ENCODE assay signal across 18 cellular contexts in genomic region chr5:132826424-132827082, GRCh38. TPM values are rescaled to one million over a fixed set of nuclear protein-coding genes. Genes with fewer than 3 reads are reported as not detected.
DNase-seq lines count a peak whose midpoint lies in the region; ATAC-seq and TF ChIP-seq lines count a peak whose summit lies in the region.
"Had no signal": no experiment of that assay in that cellular context is flagged by ENCODE, and none has a peak within 500 bp of the region (broad histone marks: within the 10 kb centered on the region; RNA-seq: fewer than 3 reads in every experiment).

No MANE protein-coding gene starts in this region.

- DNase-seq in activated naive CD4-positive, alpha-beta T cell treated with anti-CD3 and anti-CD28 coated beads for 36 hours, result no peak
- DNase-seq in lower lobe of right lung (no peak), type B pancreatic cell (ENCODE audit: extremely low spot score, unreplicated experiment) (no peak), aorta (no peak), kidney glomerular epithelial cell (lab: John Stamatoyannopoulos, UW) (no peak)
- DNase-seq in effector CD4-positive, alpha-beta T cell, result no peak
- DNase-seq: activated CD4-positive, alpha-beta T cell treated with anti-CD3 and anti-CD28 coated beads, Interleukin-2, amount 50 U/mL, for 1 hour; activated gamma-delta T cell treated with Interleukin-2 at 50 U/mL for 16 hours; Calu3; GOT3; NCI-H1930; NCI-H526; nucleus accumbens; small intestine had no signal

- peak overlapping the region; percentile 25 for H3K27ac Mint-ChIP-seq in activated naive CD4-positive, alpha-beta T cell treated with anti-CD3 and anti-CD28 coated beads, Interleukin-2, amount 50 U/mL, for 24 hours
- H3K27ac Mint-ChIP-seq in activated naive CD4-positive, alpha-beta T cell treated with anti-CD3 and anti-CD28 coated beads for 36 hours, result no peak overlapping the region
- H3K27ac Mint-ChIP-seq in type B pancreatic cell, result no peak overlapping the region

- H3K4me3 Mint-ChIP-seq in activated naive CD4-positive, alpha-beta T cell treated with anti-CD3 and anti-CD28 coated beads, Interleukin-2, amount 50 U/mL, for 24 hours, result peak overlapping the region; percentile 33
- no peak overlapping the region for H3K4me3 Mint-ChIP-seq in activated naive CD4-positive, alpha-beta T cell treated with anti-CD3 and anti-CD28 coated beads for 36 hours
- peak overlapping the region; percentile 34 for H3K4me3 Mint-ChIP-seq in type B pancreatic cell

- H3K27ac ChIP-seq in angular gyrus (ENCODE audit: low read depth, low read length) (peak overlapping the region; percentile 99), lower lobe of right lung (peak overlapping the region; percentile 54), aorta (ENCODE audit: low read depth in 1 of 2, low read length in 2 of 2) (no peak overlapping the region)
- H3K27ac ChIP-seq: cardiac muscle cell had no signal

- intact Hi-C loops in activated naive CD4-positive, alpha-beta T cell treated with anti-CD3 and anti-CD28 coated beads for 36 hours (cut with micrococcal nuclease), result no loop called here
- intact Hi-C loops in lower lobe of right lung (cut with DNase I) (no loop called here), aorta (cut with DNase I) (no loop called here)

- peaks cover 24% of the 10 kb centered on the region for H3K36me3 ChIP-seq in lower lobe of right lung
- no peaks in the 10 kb centered on the region for H3K36me3 ChIP-seq in aorta (ENCODE audit: control insufficient read depth in 1 of 2, insufficient read depth in 2 of 2, low read length in 1 of 2)
- H3K36me3 ChIP-seq: cardiac muscle cell had no signal

- CTCF ChIA-PET in activated naive CD4-positive, alpha-beta T cell treated with anti-CD3 and anti-CD28 coated beads for 36 hours (lab: Charles Lee), result interaction anchor here (0.8 to 2.6 kb wide), 3 partner anchors 40 to 300 kb away, joined by 3 to 12 read pairs (median 4); partner anchors contain the start of genes GDF9 and UQCRQ

- WGBS in aorta, 2 donors, result 85 to 89% methylated on average over 6 of the region's 6 CpGs

- peaks cover 37% of the 10 kb centered on the region for H3K27me3 Mint-ChIP-seq in activated naive CD4-positive, alpha-beta T cell treated with anti-CD3 and anti-CD28 coated beads, Interleukin-2, amount 50 U/mL, for 24 hours
- peaks cover 64% of the 10 kb centered on the region for H3K27me3 Mint-ChIP-seq in activated naive CD4-positive, alpha-beta T cell treated with anti-CD3 and anti-CD28 coated beads for 36 hours (ENCODE audit: low read depth)
- peaks cover 58% of the 10 kb centered on the region for H3K27me3 Mint-ChIP-seq in type B pancreatic cell

- peaks cover 11% of the 10 kb centered on the region for H3K4me1 Mint-ChIP-seq in activated naive CD4-positive, alpha-beta T cell treated with anti-CD3 and anti-CD28 coated beads, Interleukin-2, amount 50 U/mL, for 24 hours
- H3K4me1 Mint-ChIP-seq in activated naive CD4-positive, alpha-beta T cell treated with anti-CD3 and anti-CD28 coated beads for 36 hours (ENCODE audit: low read depth), result peaks cover 4% of the 10 kb centered on the region
- peaks cover 6% of the 10 kb centered on the region for H3K4me1 Mint-ChIP-seq in type B pancreatic cell (ENCODE audit: unreplicated experiment)

- H3K27me3 ChIP-seq in lower lobe of right lung (ENCODE audit: low read depth) (no peaks in the 10 kb centered on the region), aorta (ENCODE audit: control insufficient read depth in 1 of 2, insufficient read depth in 2 of 2, low read length in 1 of 2) (no peaks in the 10 kb centered on the region)

- H3K36me3 Mint-ChIP-seq in activated naive CD4-positive, alpha-beta T cell treated with anti-CD3 and anti-CD28 coated beads, Interleukin-2, amount 50 U/mL, for 24 hours, result no peaks in the 10 kb centered on the region
- H3K36me3 Mint-ChIP-seq in activated naive CD4-positive, alpha-beta T cell treated with anti-CD3 and anti-CD28 coated beads for 36 hours (ENCODE audit: low read depth), result no peaks in the 10 kb centered on the region
- no peaks in the 10 kb centered on the region for H3K36me3 Mint-ChIP-seq in type B pancreatic cell

- H3K9me3 Mint-ChIP-seq in activated naive CD4-positive, alpha-beta T cell treated with anti-CD3 and anti-CD28 coated beads, Interleukin-2, amount 50 U/mL, for 24 hours, result no peaks in the 10 kb centered on the region
- H3K9me3 Mint-ChIP-seq in activated naive CD4-positive, alpha-beta T cell treated with anti-CD3 and anti-CD28 coated beads for 36 hours, result no peaks in the 10 kb centered on the region
- H3K9me3 Mint-ChIP-seq in type B pancreatic cell, result no peaks in the 10 kb centered on the region

- TF ChIP-seq CTCF in lower lobe of right lung (IDR thresholded peaks at IDR 0.05), result no peak
- no peak for TF ChIP-seq CTCF in type B pancreatic cell (conservative IDR thresholded peaks at IDR 0.05)

- H3K4me3 ChIP-seq in lower lobe of right lung (no peak overlapping the region), aorta (ENCODE audit: low read length in 2 of 2) (no peak overlapping the region)
- H3K4me3 ChIP-seq: cardiac muscle cell had no signal

- ATAC-seq in lower lobe of right lung (no peak), aorta (ENCODE audit: low FRiP score) (no peak)
- ATAC-seq: Panc1 had no signal

- H3K4me1 ChIP-seq in lower lobe of right lung (peaks cover 49% of the 10 kb centered on the region), aorta (ENCODE audit: control insufficient read depth in 1 of 2, insufficient read depth in 2 of 2, low read length in 2 of 2) (no peaks in the 10 kb centered on the region)

- H3K9me3 ChIP-seq in lower lobe of right lung (no peaks in the 10 kb centered on the region), aorta (ENCODE audit: control insufficient read depth, low read length) (no peaks in the 10 kb centered on the region)

RNA-seq across cellular contexts. Expression of gene SHROOM1, which starts 3.9 kb away (rescaled TPM):
- total RNA-seq in activated naive CD4-positive, alpha-beta T cell treated with anti-CD3 and anti-CD28 coated beads for 36 hours, result under 1 TPM; 0.21 to 0.64 TPM
- total RNA-seq in lower lobe of right lung (17.3 TPM), type B pancreatic cell (ENCODE audit: low replicate concordance) (7.2 and 7.6 TPM in 2 replicates), aorta (10 to 100 TPM in 1 of 2 donors, 1 to 10 TPM in 1; 6.1 to 15.0 TPM)
- polyA plus RNA-seq in aorta, result 10 to 100 TPM in 1 of 2 donors, 1 to 10 TPM in 1; 1.4 to 11.7 TPM

RNA-seq across cellular contexts. Expression of gene SOWAHA, which starts 13.5 kb away (rescaled TPM):
- total RNA-seq in activated naive CD4-positive, alpha-beta T cell treated with anti-CD3 and anti-CD28 coated beads for 36 hours, result not detected
- total RNA-seq in lower lobe of right lung (0.18 TPM), type B pancreatic cell (ENCODE audit: low replicate concordance) (2.5 and 4.4 TPM in 2 replicates), aorta (under 1 TPM in 1 of 2 donors, not detected in 1; 0.18 TPM)
- 1 to 10 TPM in 1 of 2 donors, under 1 TPM in 1; 0.41 to 9.5 TPM for polyA plus RNA-seq in aorta
- total RNA-seq: cardiac muscle cell had no signal
- polyA plus RNA-seq: cardiac muscle cell had no signal

RNA-seq across cellular contexts. Expression of gene GDF9, which starts 39.7 kb away (rescaled TPM):
- total RNA-seq in activated naive CD4-positive, alpha-beta T cell treated with anti-CD3 and anti-CD28 coated beads for 36 hours, result 1 to 10 TPM in 1 of 2 experiments, under 1 TPM in 1; 0.64 to 1.2 TPM
- 0.15 TPM for total RNA-seq in lower lobe of right lung
- total RNA-seq in type B pancreatic cell (ENCODE audit: low replicate concordance), result 1.4 and 1.5 TPM in 2 replicates
- under 1 TPM; 0.19 to 0.39 TPM for total RNA-seq in aorta
- polyA plus RNA-seq in aorta, result under 1 TPM in 1 of 2 donors, not detected in 1; 0.84 TPM

RNA-seq across cellular contexts. Expression of gene UQCRQ, which starts 39.9 kb away (rescaled TPM):
- total RNA-seq in activated naive CD4-positive, alpha-beta T cell treated with anti-CD3 and anti-CD28 coated beads for 36 hours, result 100 to 1,000 TPM; 677 to 784 TPM
- 271 TPM for total RNA-seq in lower lobe of right lung
- 445 and 544 TPM in 2 replicates for total RNA-seq in type B pancreatic cell (ENCODE audit: low replicate concordance)
- total RNA-seq in aorta, result 100 to 1,000 TPM; 212 to 249 TPM
- 100 to 1,000 TPM; 249 to 397 TPM for polyA plus RNA-seq in aorta

RNA-seq across cellular contexts. Expression of gene LEAP2, which starts 46.9 kb away (rescaled TPM):
- total RNA-seq in activated naive CD4-positive, alpha-beta T cell treated with anti-CD3 and anti-CD28 coated beads for 36 hours, result 1 to 10 TPM; 1.8 to 2.0 TPM
- 1.7 TPM for total RNA-seq in lower lobe of right lung
- total RNA-seq in type B pancreatic cell (ENCODE audit: low replicate concordance), result 2.5 and 2.9 TPM in 2 replicates
- total RNA-seq in aorta, result 1 to 10 TPM; 1.3 to 2.1 TPM
- polyA plus RNA-seq in aorta, result 1 to 10 TPM in 1 of 2 donors, under 1 TPM in 1; 0.88 to 1.7 TPM

Comparison
In these comparisons a context has a peak if more than half of its experiments do, and no peak if none do; other contexts are left out.
1. H3K27ac ChIP-seq: peak in angular gyrus (single experiment) and lower lobe of right lung (single experiment); none in aorta (0 of 2).